ENCODE assay signal across 8 cellular contexts in the genomic region with DNA sequence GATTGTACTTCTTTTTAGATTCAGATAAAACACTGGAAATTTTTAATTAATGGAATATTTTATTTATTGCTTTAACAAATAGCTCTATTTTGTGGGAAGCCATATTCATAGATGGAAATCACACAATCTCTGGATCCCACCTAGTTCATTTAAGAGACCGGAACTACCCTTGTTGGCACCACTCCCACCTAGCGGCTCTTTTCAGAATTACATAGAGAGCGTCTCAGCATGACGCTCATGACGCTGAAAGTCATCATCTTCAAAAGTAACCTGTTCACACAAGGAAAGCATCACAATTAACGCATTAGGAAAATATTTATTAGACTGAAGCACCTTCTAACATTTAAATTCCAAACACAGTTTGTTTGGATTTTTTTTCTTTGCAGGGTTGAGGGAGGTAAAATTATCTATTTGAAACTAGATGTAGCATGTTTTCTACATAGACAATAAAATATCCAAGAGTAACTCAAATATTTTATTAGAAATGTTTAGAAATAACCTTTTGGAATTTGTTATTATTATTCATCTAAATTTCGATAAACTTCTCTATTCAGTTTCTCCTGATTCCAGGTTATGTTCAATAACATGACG.
A peak's percentile ranks its signal among the peaks of the same experiment; 100 is the strongest.
DNase-seq lines count a peak whose midpoint lies in the region; ATAC-seq and TF ChIP-seq lines count a peak whose summit lies in the region.

No MANE protein-coding gene starts in this region.

- H3K4me3 ChIP-seq in AG04450 (ENCODE audit: low read depth, low read length) (no peak overlapping the region), astrocyte of the cerebellum (ENCODE audit: low read depth, low read length) (no peak overlapping the region), osteoblast (ENCODE audit: insufficient read depth, low read length) (no peak overlapping the region)
- H3K4me3 ChIP-seq in effector memory CD4-positive, alpha-beta T cell (ENCODE audit: insufficient read depth, low read depth, low read length, poor library complexity, severe bottlenecking), result no peak overlapping the region

- no peak overlapping the region for H3K4me3 Mint-ChIP-seq in neural crest cell

- CTCF ChIA-PET in AG04450 (lab: Charles Lee), result interaction anchor here (1.2 kb wide), 1 partner anchor 12 kb away, joined by 3 read pairs; no protein-coding TSS in a partner anchor

- DNase-seq in AG04450 (ENCODE audit: low read depth, low spot score), result no peak
- peak; percentile 13 for DNase-seq in NCI-H1694 (lab: John Stamatoyannopoulos, UW)
- no peak for DNase-seq in astrocyte of the cerebellum (ENCODE audit: low read depth)
- DNase-seq in neural crest cell (ENCODE audit: low read depth, low spot score), result peak; percentile 29
- DNase-seq in osteoblast (ENCODE audit: insufficient read length, low spot score, missing footprints), result no peak
- DNase-seq in effector memory CD4-positive, alpha-beta T cell, result no peak

- no peaks in the 10 kb centered on the region for H3K79me2 ChIP-seq in osteoblast (ENCODE audit: insufficient read depth, low read length)

- no peaks in the 10 kb centered on the region for H4K20me1 ChIP-seq in osteoblast (ENCODE audit: insufficient read depth, low read length)

- peak; percentile 89 for ATAC-seq in HG02678 (IDR thresholded peaks at IDR 0.05; ENCODE audit: unreplicated experiment)

- no peak overlapping the region for H3K27ac Mint-ChIP-seq in neural crest cell (ENCODE audit: unreplicated experiment)

- POLR2A ChIA-PET in AG04450 (lab: Yijun Ruan, JAX), result no interaction called here

- H3K36me3 Mint-ChIP-seq in neural crest cell (ENCODE audit: low read depth), result peaks cover 7% of the 10 kb centered on the region

- no peaks in the 10 kb centered on the region for H3K36me3 ChIP-seq in osteoblast (ENCODE audit: insufficient read depth, low read length)
- H3K36me3 ChIP-seq in effector memory CD4-positive, alpha-beta T cell (ENCODE audit: control insufficient read depth, insufficient read depth, low read length), result no peaks in the 10 kb centered on the region

- TF ChIP-seq CTCF in AG04450 (IDR thresholded peaks at IDR 0.05; ENCODE audit: low read depth, low read length) (peak; percentile 25), GM12873 (IDR thresholded peaks at IDR 0.05; ENCODE audit: insufficient read depth, low read depth, low read length, missing control alignments) (peak; percentile 78), astrocyte of the cerebellum (IDR thresholded peaks at IDR 0.05; ENCODE audit: low read depth, low read length, missing control alignments) (peak; percentile 41), neural crest cell (conservative IDR thresholded peaks at IDR 0.05) (peak; percentile 81), osteoblast (IDR thresholded peaks at IDR 0.05; ENCODE audit: extremely low read depth, low read depth, low read length) (no peak)

- no peak overlapping the region for H3K4me2 ChIP-seq in osteoblast (ENCODE audit: insufficient read depth, low read length)

- H3K9me3 Mint-ChIP-seq in neural crest cell, result peaks cover 7% of the 10 kb centered on the region

- in situ Hi-C loops in astrocyte of the cerebellum (cut with HindIII; ENCODE audit: low sequenced_read_pairs), result no loop called here

- no peaks in the 10 kb centered on the region for H3K27me3 ChIP-seq in AG04450 (ENCODE audit: control insufficient read depth, insufficient read depth, low read length)
- H3K27me3 ChIP-seq in osteoblast (ENCODE audit: insufficient read depth, low read length), result no peaks in the 10 kb centered on the region
- no peaks in the 10 kb centered on the region for H3K27me3 ChIP-seq in effector memory CD4-positive, alpha-beta T cell (replicated peaks; ENCODE audit: control insufficient read depth, insufficient read depth, low read length, poor library complexity, severe bottlenecking)

- H2AFZ ChIP-seq in osteoblast (ENCODE audit: low read length), result no peak overlapping the region

- H3K27ac ChIP-seq in AG04450 (ENCODE audit: low read depth, low read length), result no peak overlapping the region
- no peak overlapping the region for H3K27ac ChIP-seq in osteoblast (ENCODE audit: low read depth, low read length)
- no peak overlapping the region for H3K27ac ChIP-seq in effector memory CD4-positive, alpha-beta T cell (ENCODE audit: insufficient read depth, low read length, poor library complexity, severe bottlenecking)

- no peaks in the 10 kb centered on the region for H3K27me3 Mint-ChIP-seq in neural crest cell (ENCODE audit: low read depth)

- H3K4me1 Mint-ChIP-seq in neural crest cell, result peaks cover 40% of the 10 kb centered on the region

- H3K4me1 ChIP-seq in osteoblast (ENCODE audit: insufficient read depth, low read length), result no peaks in the 10 kb centered on the region
- no peaks in the 10 kb centered on the region for H3K4me1 ChIP-seq in effector memory CD4-positive, alpha-beta T cell (ENCODE audit: control insufficient read depth, insufficient read depth, low read length, poor library complexity, severe bottlenecking)

- H3K9me3 ChIP-seq in AG04450 (ENCODE audit: control insufficient read depth, insufficient read depth, low read length) (peaks cover 18% of the 10 kb centered on the region), osteoblast (ENCODE audit: low read depth, low read length) (no peaks in the 10 kb centered on the region)
- H3K9me3 ChIP-seq in effector memory CD4-positive, alpha-beta T cell (ENCODE audit: control insufficient read depth, low read length), result no peaks in the 10 kb centered on the region

Comparison
In these comparisons a context has a peak if more than half of its experiments do, and no peak if none do; other contexts are left out.
1. DNase-seq: peak in NCI-H1694 (single experiment) and neural crest cell (single experiment); none in AG04450 (single experiment), astrocyte of the cerebellum (single experiment), osteoblast (single experiment) and effector memory CD4-positive, alpha-beta T cell (0 of 3).